ENCODE assay signal across 8 cellular contexts in the genomic region with DNA sequence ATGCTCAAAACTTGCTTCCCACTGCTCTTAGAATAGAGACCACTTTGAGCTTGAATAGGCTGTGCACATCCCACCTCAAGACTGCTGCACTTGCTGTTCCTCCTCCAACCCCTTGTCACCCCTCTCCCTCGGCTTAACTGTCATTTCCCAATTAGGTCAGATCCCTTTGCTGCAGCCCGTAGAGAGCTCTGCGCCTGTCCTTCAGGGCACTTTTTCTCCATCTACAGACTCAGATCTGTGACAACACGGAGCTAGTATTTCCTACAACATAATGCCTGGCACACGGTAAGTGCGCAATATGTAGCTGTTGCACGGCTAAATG. TPM values are rescaled to one million over a fixed set of nuclear protein-coding genes. Genes with fewer than 3 reads are reported as not detected.
DNase-seq lines count a peak whose midpoint lies in the region; ATAC-seq and TF ChIP-seq lines count a peak whose summit lies in the region.

No MANE protein-coding gene starts in this region.

- POLR2A ChIA-PET in HEK293T (lab: Yijun Ruan, JAX): interaction anchor here (0.6 to 1.9 kb wide), 8 partner anchors 9 to 206 kb away, joined by 3 to 11 read pairs (median 4); partner anchors contain the start of gene ZNF367

- H3K27me3 Mint-ChIP-seq in chondrocyte (ENCODE audit: low read depth): no peaks in the 10 kb centered on the region

- ATAC-seq in GM21367 (IDR thresholded peaks at IDR 0.05; ENCODE audit: unreplicated experiment): peak; percentile 9

- no peaks in the 10 kb centered on the region for H3K36me3 Mint-ChIP-seq in chondrocyte (ENCODE audit: low read depth)

- CTCF ChIA-PET in HEK293T (lab: Yijun Ruan, JAX): interaction anchor here (0.8 to 1.2 kb wide), 3 partner anchors 30 to 122 kb away, joined by 3 to 4 read pairs (median 3); no protein-coding TSS in a partner anchor

- no peaks in the 10 kb centered on the region for H3K9me3 Mint-ChIP-seq in chondrocyte (ENCODE audit: low read depth)

- H3K9me3 ChIP-seq in BLaER1 treated with 17β-estradiol and CSF1 and Interleukin-3, amounts not matched to agents 10 nM and 100 nM (replicated peaks in 1 of 11): no peaks in the 10 kb centered on the region
- no peaks in the 10 kb centered on the region for H3K9me3 ChIP-seq in mucosa of stomach (ENCODE audit: control insufficient read depth, low read length)

- peaks cover 8 to 22% (median 20%) of the 10 kb centered on the region in 10 experiments for H3K4me1 ChIP-seq in BLaER1 treated with 17β-estradiol and CSF1 and Interleukin-3, amounts not matched to agents 10 nM and 100 nM
- H3K4me1 ChIP-seq in mucosa of stomach (ENCODE audit: control insufficient read depth, insufficient read depth, low read length): peaks cover 6% of the 10 kb centered on the region

- H3K27me3 ChIP-seq in BLaER1 treated with 17β-estradiol and CSF1 and Interleukin-3, amounts not matched to agents 10 nM and 100 nM: peaks cover 18 to 30% (median 24%) of the 10 kb centered on the region in 11 experiments
- peaks cover 13% of the 10 kb centered on the region for H3K27me3 ChIP-seq in mucosa of stomach (ENCODE audit: control insufficient read depth, insufficient read depth, low read length)

- H3K4me3 ChIP-seq in BLaER1 treated with 17β-estradiol and CSF1 and Interleukin-3, amounts not matched to agents 10 nM and 100 nM: peak overlapping the region; percentile 72 to 87 (median 78)
- H3K4me3 ChIP-seq in Jurkat, Clone E6-1 (ENCODE audit: low read length): peak overlapping the region; percentile 64
- peak overlapping the region; percentile 66 for H3K4me3 ChIP-seq in mucosa of stomach (ENCODE audit: low read length)

- H3K27ac Mint-ChIP-seq in chondrocyte (ENCODE audit: unreplicated experiment): peak overlapping the region; percentile 90

- no peak for TF ChIP-seq CTCF in chondrocyte (IDR thresholded peaks at IDR 0.05)

- H3K4me1 Mint-ChIP-seq in chondrocyte (ENCODE audit: low read depth): peaks cover 30% of the 10 kb centered on the region

- peak overlapping the region; percentile 74 to 100 (median 99) for H3K4me2 ChIP-seq in BLaER1 treated with 17β-estradiol and CSF1 and Interleukin-3, amounts not matched to agents 10 nM and 100 nM

- H3K4me3 Mint-ChIP-seq in chondrocyte (ENCODE audit: unreplicated experiment): peak overlapping the region; percentile 70

- no peaks in the 10 kb centered on the region for H3K36me3 ChIP-seq in BLaER1 treated with 17β-estradiol and CSF1 and Interleukin-3, amounts not matched to agents 10 nM and 100 nM
- no peaks in the 10 kb centered on the region for H3K36me3 ChIP-seq in mucosa of stomach (ENCODE audit: control insufficient read depth, insufficient read depth, low read length)

- H3K27ac ChIP-seq in BLaER1 treated with 17β-estradiol and CSF1 and Interleukin-3, amounts not matched to agents 10 nM and 100 nM: no peak overlapping the region

- H4K20me1 ChIP-seq in BLaER1 treated with 17β-estradiol and CSF1 and Interleukin-3, amounts not matched to agents 10 nM and 100 nM: peaks cover 0 to 20% (median 11%) of the 10 kb centered on the region in 11 experiments; a peak in 14 of 22 replicates

- H3K9ac ChIP-seq in BLaER1 treated with 17β-estradiol and CSF1 and Interleukin-3, amounts not matched to agents 10 nM and 100 nM: peak overlapping the region in 6 of 11 experiments; percentile 45 to 78 (median 76); a peak in 11 of 22 replicates
- peak overlapping the region; percentile 49 for H3K9ac ChIP-seq in mucosa of stomach (ENCODE audit: low read length)

- no peak for DNase-seq in Jurkat, Clone E6-1 (ENCODE audit: low read depth, low spot score)
- DNase-seq in chondrocyte (ENCODE audit: low spot score) (no peak), HEK293T (ENCODE audit: extremely low spot score) (no peak), NCI-H1436 treated with DMSO at 0.1 percent for 48 hours (lab: John Stamatoyannopoulos, UW) (no peak), NCI-H446 (lab: John Stamatoyannopoulos, UW) (no peak)

TF ChIP-seq in HEK293T, 16 proteins besides CTCF, POLR2A, EP300 and RAD21:
- TF ChIP-seq SUZ12 (IDR thresholded peaks at IDR 0.05) (no peak), ELF4 (IDR thresholded peaks at IDR 0.05) (no peak), ZNF384 (IDR thresholded peaks at IDR 0.05) (no peak), HDGF (IDR thresholded peaks at IDR 0.05; ENCODE audit: borderline replicate concordance) (no peak), BHLHE40 (IDR thresholded peaks at IDR 0.05; ENCODE audit: borderline replicate concordance) (no peak), FOXM1 (IDR thresholded peaks at IDR 0.05; ENCODE audit: borderline replicate concordance) (no peak), ARNT (IDR thresholded peaks at IDR 0.05) (no peak), L3MBTL2 (conservative IDR thresholded peaks at IDR 0.05) (no peak), FOXK2 (IDR thresholded peaks at IDR 0.05) (no peak), FOXA1 (IDR thresholded peaks at IDR 0.05) (no peak), PKNOX1 (IDR thresholded peaks at IDR 0.05) (no peak), TARDBP (IDR thresholded peaks at IDR 0.05) (no peak), NFRKB (IDR thresholded peaks at IDR 0.05) (no peak), LEF1 (IDR thresholded peaks at IDR 0.05; ENCODE audit: borderline replicate concordance) (no peak)

RNA-seq across cellular contexts. Expression of gene HABP4, which starts 0.5 kb away (rescaled TPM):
- polyA plus RNA-seq in Jurkat, Clone E6-1 (2012; ENCODE audit: insufficient read depth, insufficient read length): 13.6 TPM
- total RNA-seq in chondrocyte: 19.3 to 28.9 TPM (median 26.2 TPM) in 3 replicates

RNA-seq across cellular contexts. Expression of gene ZNF367, which starts 31.3 kb away (rescaled TPM):
- polyA plus RNA-seq in Jurkat, Clone E6-1 (2012; ENCODE audit: insufficient read depth, insufficient read length): 10.6 TPM
- 1.5 to 7.9 TPM (median 1.7 TPM) in 3 replicates for total RNA-seq in chondrocyte
